ENCODE assay signal across 10 cellular contexts in genomic region chr7:6433814-6434630, GRCh38. TPM values are rescaled to one million over a fixed set of nuclear protein-coding genes. Genes with fewer than 3 reads are reported as not detected.
A peak's percentile ranks its signal among the peaks of the same experiment; 100 is the strongest.
DNase-seq lines count a peak whose midpoint lies in the region; ATAC-seq and TF ChIP-seq lines count a peak whose summit lies in the region.
"Had no signal": no experiment of that assay in that cellular context is flagged by ENCODE, and none has a peak within 500 bp of the region (broad histone marks: within the 10 kb centered on the region; RNA-seq: fewer than 3 reads in every experiment).

No MANE protein-coding gene starts in this region.

- no peaks in the 10 kb centered on the region for H3K4me1 Mint-ChIP-seq in neural progenitor cell
- H3K4me1 Mint-ChIP-seq in activated CD8-positive, alpha-beta memory T cell treated with anti-CD3 and anti-CD28 coated beads, Interleukin-2, amount 10 ng/mL, durations not matched to agents 7 days and 5 days, result peaks cover 31% of the 10 kb centered on the region

- no peak overlapping the region for H3K4me2 ChIP-seq in neural progenitor cell

- peaks cover 5% of the 10 kb centered on the region for H3K27me3 Mint-ChIP-seq in neural progenitor cell (ENCODE audit: insufficient read depth, low read depth)
- H3K27me3 Mint-ChIP-seq in activated CD8-positive, alpha-beta memory T cell treated with anti-CD3 and anti-CD28 coated beads, Interleukin-2, amount 10 ng/mL, durations not matched to agents 7 days and 5 days, result no peaks in the 10 kb centered on the region

- no peak overlapping the region for H3K4me3 Mint-ChIP-seq in neural progenitor cell
- H3K4me3 Mint-ChIP-seq in activated CD8-positive, alpha-beta memory T cell treated with anti-CD3 and anti-CD28 coated beads, Interleukin-2, amount 10 ng/mL, durations not matched to agents 7 days and 5 days, result no peak overlapping the region
- H3K4me3 Mint-ChIP-seq: neural crest cell had no signal

- H3K4me1 ChIP-seq in colonic mucosa, result no peaks in the 10 kb centered on the region
- H3K4me1 ChIP-seq in mucosa of rectum (ENCODE audit: control insufficient read depth in 2 of 2, insufficient read depth in 2 of 2, low read length in 2 of 2), result peaks cover 0 to 12% of the 10 kb centered on the region in 2 donors
- no peaks in the 10 kb centered on the region for H3K4me1 ChIP-seq in neural progenitor cell

- no peaks in the 10 kb centered on the region for H3K9me3 ChIP-seq in colonic mucosa
- H3K9me3 ChIP-seq in mucosa of rectum (ENCODE audit: control insufficient read depth in 2 of 2, low read length in 2 of 2), result no peaks in the 10 kb centered on the region
- no peaks in the 10 kb centered on the region for H3K9me3 ChIP-seq in neural progenitor cell (ENCODE audit: low read depth)

- TF ChIP-seq CTCF in colonic mucosa (IDR thresholded peaks at IDR 0.05) (no peak), neural progenitor cell (IDR thresholded peaks at IDR 0.05) (no peak)

- DNase-seq in left cardiac atrium (no peak), Right ventricle myocardium inferior (ENCODE audit: missing footprints) (no peak), colonic mucosa (no peak), neural progenitor cell (ENCODE audit: low spot score) (no peak), NCI-H1105 treated with DMSO at 0.1 percent for 48 hours (lab: John Stamatoyannopoulos, UW) (no peak)
- no peak for DNase-seq in activated CD8-positive, alpha-beta memory T cell treated with anti-CD3 and anti-CD28 coated beads, Interleukin-2, amount 10 ng/mL, durations not matched to agents 7 days and 5 days

- peaks cover 20% of the 10 kb centered on the region for H3K36me3 Mint-ChIP-seq in neural progenitor cell
- H3K36me3 Mint-ChIP-seq in activated CD8-positive, alpha-beta memory T cell treated with anti-CD3 and anti-CD28 coated beads, Interleukin-2, amount 10 ng/mL, durations not matched to agents 7 days and 5 days, result peaks cover 10% of the 10 kb centered on the region

- ATAC-seq in left cardiac atrium (peak; percentile 16 to 23), Right ventricle myocardium inferior (no peak), HG03025 (IDR thresholded peaks at IDR 0.05; ENCODE audit: low FRiP score, unreplicated experiment) (no peak)
- ATAC-seq in activated CD8-positive, alpha-beta memory T cell treated with anti-CD3 and anti-CD28 coated beads, Interleukin-2, amount 10 ng/mL, durations not matched to agents 7 days and 5 days, result no peak
- ATAC-seq: activated naive CD4-positive, alpha-beta T cell treated with anti-CD3 and anti-CD28 coated beads, Interleukin-2, amount 50 U/mL, for 72 hours had no signal

- H3K27me3 ChIP-seq in colonic mucosa (no peaks in the 10 kb centered on the region), mucosa of rectum (ENCODE audit: control insufficient read depth in 2 of 2, insufficient read depth in 2 of 2, low read length in 2 of 2) (no peaks in the 10 kb centered on the region), neural progenitor cell (no peaks in the 10 kb centered on the region)

- peaks cover 16% of the 10 kb centered on the region for H4K20me1 ChIP-seq in neural progenitor cell (ENCODE audit: low read depth)

- peaks cover 9% of the 10 kb centered on the region for H3F3A ChIP-seq in neural progenitor cell (ENCODE audit: low read depth)

- H2AFZ ChIP-seq in neural progenitor cell (replicated peaks), result no peak overlapping the region

- intact Hi-C loops in left cardiac atrium (cut with DNase I) (loop anchor here in 1 of 2 donors (10.0 kb wide), 2 partner anchors 439 to 579 kb away; no protein-coding TSS in a partner anchor), Right ventricle myocardium inferior (cut with DNase I) (loop anchor here (10.0 kb wide), 1 partner anchor 439 kb away; no protein-coding TSS in a partner anchor), colonic mucosa (cut with DNase I) (no loop called here)

- H3K9ac ChIP-seq in colonic mucosa (ENCODE audit: low read depth in 2 of 2, low read length in 2 of 2) (no peak overlapping the region), mucosa of rectum (ENCODE audit: low read depth in 1 of 2, low read length in 2 of 2) (no peak overlapping the region), neural progenitor cell (no peak overlapping the region)

- H3K36me3 ChIP-seq in colonic mucosa, result no peaks in the 10 kb centered on the region
- H3K36me3 ChIP-seq in mucosa of rectum (ENCODE audit: control insufficient read depth in 2 of 2, insufficient read depth in 2 of 2, low read length in 2 of 2), result peaks cover 7 to 27% of the 10 kb centered on the region in 2 donors
- no peaks in the 10 kb centered on the region for H3K36me3 ChIP-seq in neural progenitor cell

- H3K27ac ChIP-seq in colonic mucosa (peak overlapping the region; percentile 8), mucosa of rectum (ENCODE audit: low read depth in 2 of 2, low read length in 2 of 2) (peak overlapping the region; percentile 21 to 28), neural progenitor cell (no peak overlapping the region)

- CTCF ChIA-PET in activated CD8-positive, alpha-beta memory T cell treated with anti-CD3 and anti-CD28 coated beads, Interleukin-2, amount 10 ng/mL, durations not matched to agents 7 days and 5 days (lab: Charles Lee), result interaction anchor here (1.1 kb wide), 1 partner anchor 14 kb away, joined by 7 read pairs; the partner anchor contains the start of gene DAGLB

- peaks cover 35% of the 10 kb centered on the region for H3K79me2 ChIP-seq in neural progenitor cell (ENCODE audit: low read depth)

- H3K9me3 Mint-ChIP-seq in neural progenitor cell, result no peaks in the 10 kb centered on the region
- no peaks in the 10 kb centered on the region for H3K9me3 Mint-ChIP-seq in activated CD8-positive, alpha-beta memory T cell treated with anti-CD3 and anti-CD28 coated beads, Interleukin-2, amount 10 ng/mL, durations not matched to agents 7 days and 5 days (ENCODE audit: low read depth)
- H3K9me3 Mint-ChIP-seq: activated naive CD4-positive, alpha-beta T cell treated with anti-CD3 and anti-CD28 coated beads, Interleukin-2, amount 50 U/mL, for 72 hours; neural crest cell had no signal

- no peak overlapping the region for H3K4me3 ChIP-seq in colonic mucosa
- H3K4me3 ChIP-seq in mucosa of rectum (ENCODE audit: low read length in 2 of 2), result no peak overlapping the region
- H3K4me3 ChIP-seq in neural progenitor cell, result no peak overlapping the region

- H3K27ac Mint-ChIP-seq in neural progenitor cell, result no peak overlapping the region
- H3K27ac Mint-ChIP-seq in activated CD8-positive, alpha-beta memory T cell treated with anti-CD3 and anti-CD28 coated beads, Interleukin-2, amount 10 ng/mL, durations not matched to agents 7 days and 5 days, result no peak overlapping the region
- H3K27ac Mint-ChIP-seq: activated naive CD4-positive, alpha-beta T cell treated with anti-CD3 and anti-CD28 coated beads, Interleukin-2, amount 50 U/mL, for 72 hours had no signal

RNA-seq across cellular contexts. Expression of gene DAGLB, which starts 13.7 kb away (rescaled TPM):
- total RNA-seq in left cardiac atrium (10 to 100 TPM in 1 of 2 donors, 1 to 10 TPM in 1; 8.6 to 11.9 TPM), Right ventricle myocardium inferior (6.7 TPM), colonic mucosa (10 to 100 TPM; 15.6 to 26.5 TPM), neural progenitor cell (ENCODE audit: low replicate concordance) (28.0 and 36.1 TPM in 2 replicates)
- total RNA-seq in activated CD8-positive, alpha-beta memory T cell treated with anti-CD3 and anti-CD28 coated beads, Interleukin-2, amount 10 ng/mL, durations not matched to agents 7 days and 5 days, result 10 to 100 TPM; 21.6 to 22.2 TPM

RNA-seq across cellular contexts. Expression of gene KDELR2, which starts 49.9 kb away (rescaled TPM):
- total RNA-seq in left cardiac atrium (100 to 1,000 TPM in 1 of 2 donors, 10 to 100 TPM in 1; 90.8 to 122 TPM), Right ventricle myocardium inferior (57.7 TPM), colonic mucosa (100 to 1,000 TPM; 228 to 278 TPM), neural progenitor cell (ENCODE audit: low replicate concordance) (73.4 and 87.6 TPM in 2 replicates)
- total RNA-seq in activated CD8-positive, alpha-beta memory T cell treated with anti-CD3 and anti-CD28 coated beads, Interleukin-2, amount 10 ng/mL, durations not matched to agents 7 days and 5 days, result 10 to 100 TPM; 56.2 to 66.0 TPM

RNA-seq across cellular contexts. Expression of gene RAC1, which starts 59.7 kb away (rescaled TPM):
- 100 to 1,000 TPM; 135 to 169 TPM for total RNA-seq in left cardiac atrium
- 146 TPM for total RNA-seq in Right ventricle myocardium inferior
- total RNA-seq in colonic mucosa, result 100 to 1,000 TPM; 384 to 417 TPM
- 67.9 and 91.8 TPM in 2 replicates for total RNA-seq in neural progenitor cell (ENCODE audit: low replicate concordance)
- 100 to 1,000 TPM; 157 to 174 TPM for total RNA-seq in activated CD8-positive, alpha-beta memory T cell treated with anti-CD3 and anti-CD28 coated beads, Interleukin-2, amount 10 ng/mL, durations not matched to agents 7 days and 5 days

Comparison
In these comparisons a context has a peak if more than half of its experiments do, and no peak if none do; other contexts are left out.
1. ATAC-seq: peak in left cardiac atrium (2 of 2); none in Right ventricle myocardium inferior (single experiment), HG03025 (single experiment) and activated CD8-positive, alpha-beta memory T cell treated with anti-CD3 and anti-CD28 coated beads, Interleukin-2, amount 10 ng/mL, durations not matched to agents 7 days and 5 days (single experiment).